13 cellular contexts compared by ENCODE assay signal in the genomic region with DNA sequence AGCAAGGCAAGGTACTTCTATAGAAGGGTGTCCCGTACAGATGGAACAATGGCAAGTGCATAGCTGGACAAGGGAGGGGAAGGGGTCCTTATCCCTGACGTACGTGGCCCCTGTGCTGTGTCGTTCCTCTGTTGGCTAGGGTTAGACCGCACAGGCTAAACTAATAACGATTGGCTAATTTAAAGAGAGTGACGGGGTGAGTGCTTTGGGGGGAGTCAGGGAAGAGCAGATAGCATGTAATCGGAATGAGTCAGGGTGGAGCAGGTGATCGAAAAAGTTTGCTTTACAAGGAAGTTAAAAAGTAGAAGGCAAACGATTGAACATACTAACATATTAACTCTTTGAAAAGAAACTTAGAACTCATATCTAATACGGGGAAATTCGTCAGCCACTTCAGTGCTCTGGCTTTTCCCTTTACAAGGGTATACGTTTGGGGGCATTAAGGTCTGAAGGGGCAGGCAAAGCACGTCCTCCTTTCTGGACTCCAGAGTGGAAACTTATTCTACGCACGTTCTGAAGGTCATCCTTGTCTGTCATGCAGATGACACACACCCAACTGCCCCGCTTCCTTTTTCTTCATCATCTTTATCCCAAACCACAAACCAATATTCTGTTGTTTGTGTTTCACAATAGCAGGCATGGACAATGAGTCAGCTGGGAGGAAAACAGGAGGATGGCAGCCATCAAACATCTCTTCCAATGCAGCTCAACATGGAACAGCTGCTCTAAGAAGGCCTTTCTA. TPM values are rescaled to one million over a fixed set of nuclear protein-coding genes. Genes with fewer than 3 reads are reported as not detected.
DNase-seq lines count a peak whose midpoint lies in the region; TF ChIP-seq lines count a peak whose summit lies in the region.
"Had no signal": no experiment of that assay in that cellular context is flagged by ENCODE, and none has a peak within 500 bp of the region (broad histone marks: within the 10 kb centered on the region; RNA-seq: fewer than 3 reads in every experiment).

No MANE protein-coding gene starts in this region.

- H3K36me3 ChIP-seq in adipocyte (ENCODE audit: control insufficient read depth, insufficient read depth, low read length, severe bottlenecking) (no peaks in the 10 kb centered on the region), sigmoid colon (no peaks in the 10 kb centered on the region)
- H3K36me3 ChIP-seq in CD4-positive, alpha-beta memory T cell (ENCODE audit: insufficient read depth, low read length), result no peaks in the 10 kb centered on the region
- H3K36me3 ChIP-seq: right atrium auricular region had no signal

- intact Hi-C loops in sigmoid colon (cut with DNase I), result no loop called here
- intact Hi-C loops in CD4-positive, alpha-beta memory T cell (cut with micrococcal nuclease), result no loop called here

- TF ChIP-seq CTCF in sigmoid colon (IDR thresholded peaks at IDR 0.05), result no peak

- POLR2A ChIA-PET in CD4-positive, alpha-beta memory T cell (lab: Charles Lee; ENCODE audit: partially characterized antibody), result no interaction called here

- TF ChIP-seq POLR2A in sigmoid colon (IDR thresholded peaks at IDR 0.05), result no peak

- H3K4me3 ChIP-seq in adipocyte (ENCODE audit: low read length) (no peak overlapping the region), sigmoid colon (no peak overlapping the region)
- H3K4me3 ChIP-seq in CD4-positive, alpha-beta memory T cell (ENCODE audit: low read length in 2 of 2), result no peak overlapping the region
- H3K4me3 ChIP-seq: right atrium auricular region had no signal

- 86 to 89% methylated on average over 17 of the region's 17 CpGs for WGBS in sigmoid colon, 2 donors

- no peaks in the 10 kb centered on the region for H3K36me3 Mint-ChIP-seq in CD4-positive, alpha-beta memory T cell
- H3K36me3 Mint-ChIP-seq: brain, natural killer cell had no signal

- peaks cover 0 to 3% of the 10 kb centered on the region in 2 donors for H3K27me3 Mint-ChIP-seq in CD4-positive, alpha-beta memory T cell
- H3K27me3 Mint-ChIP-seq: brain had no signal

- H3K4me3 Mint-ChIP-seq in CD4-positive, alpha-beta memory T cell, result no peak overlapping the region
- H3K4me3 Mint-ChIP-seq: brain, natural killer cell had no signal

- H3K27me3 ChIP-seq in adipocyte (replicated peaks; ENCODE audit: control insufficient read depth, insufficient read depth, low read length) (no peaks in the 10 kb centered on the region), sigmoid colon (no peaks in the 10 kb centered on the region)
- H3K27me3 ChIP-seq in CD4-positive, alpha-beta memory T cell (ENCODE audit: insufficient read depth, low read length), result no peaks in the 10 kb centered on the region
- H3K27me3 ChIP-seq: right atrium auricular region had no signal

- TF ChIP-seq EP300 in sigmoid colon (IDR thresholded peaks at IDR 0.05), result no peak

- no peak overlapping the region for H3K27ac ChIP-seq in sigmoid colon
- no peak overlapping the region for H3K27ac ChIP-seq in CD4-positive, alpha-beta memory T cell (ENCODE audit: low read depth, low read length)
- H3K27ac ChIP-seq: right atrium auricular region had no signal

- H3K27ac Mint-ChIP-seq in CD4-positive, alpha-beta memory T cell, result no peak overlapping the region
- H3K27ac Mint-ChIP-seq: brain, natural killer cell had no signal

- H3K9me3 ChIP-seq in adipocyte (ENCODE audit: control insufficient read depth, low read length), result peaks cover 12% of the 10 kb centered on the region
- H3K9me3 ChIP-seq in sigmoid colon, result peaks cover 0 to 6% (median 3%) of the 10 kb centered on the region in 4 donors
- H3K9me3 ChIP-seq in CD4-positive, alpha-beta memory T cell (ENCODE audit: control insufficient read depth in 1 of 2, low read length in 2 of 2), result no peaks in the 10 kb centered on the region

- peaks cover 3 to 15% (median 11%) of the 10 kb centered on the region in 8 donors for H3K9me3 Mint-ChIP-seq in CD4-positive, alpha-beta memory T cell

- H3K9ac ChIP-seq in adipocyte (ENCODE audit: low read length), result no peak overlapping the region

- H3K4me1 ChIP-seq in adipocyte (ENCODE audit: control insufficient read depth, insufficient read depth, low read length), result no peaks in the 10 kb centered on the region
- H3K4me1 ChIP-seq in sigmoid colon, result no peaks in the 10 kb centered on the region
- no peaks in the 10 kb centered on the region for H3K4me1 ChIP-seq in CD4-positive, alpha-beta memory T cell (ENCODE audit: insufficient read depth, low read length)
- H3K4me1 ChIP-seq: right atrium auricular region had no signal

- H3K4me1 Mint-ChIP-seq in CD4-positive, alpha-beta memory T cell, result peaks cover 1 to 5% (median 4%) of the 10 kb centered on the region in 4 donors
- H3K4me1 Mint-ChIP-seq: brain, natural killer cell had no signal

- DNase-seq in GM04504 (ENCODE audit: low read depth) (peak; percentile 24), MV-4-11 (lab: John Stamatoyannopoulos, UW) (peak; percentile 96), adipocyte (ENCODE audit: low read depth) (peak; percentile 19), sigmoid colon (peak; percentile 18), NCI-H1417 (lab: John Stamatoyannopoulos, UW) (no peak), cerebellar nuclear complex (lab: John Stamatoyannopoulos, UW) (no peak)
- DNase-seq in CD4-positive, alpha-beta memory T cell, result no peak
- DNase-seq: COR-L47, IMR-90, natural killer cell, NCI-H2029 had no signal

- CTCF ChIA-PET in CD4-positive, alpha-beta memory T cell (lab: Charles Lee; ENCODE audit: partially characterized antibody), result no interaction called here

RNA-seq across cellular contexts. Expression of gene CRLF2, which starts 10.2 kb away (rescaled TPM):
- 1 to 10 TPM in 1 of 4 donors, under 1 TPM in 2, not detected in 1; 0.41 to 1.1 (median 0.71) TPM for total RNA-seq in sigmoid colon
- polyA plus RNA-seq in sigmoid colon, result under 1 TPM in 1 of 3 donors, not detected in 2; 0.77 TPM
- under 1 TPM; 0.19 to 0.38 TPM for total RNA-seq in CD4-positive, alpha-beta memory T cell
- polyA plus RNA-seq in CD4-positive, alpha-beta memory T cell, result not detected
- total RNA-seq: IMR-90, right atrium auricular region had no signal
- polyA plus RNA-seq: IMR-90 had no signal

RNA-seq across cellular contexts. Expression of gene CSF2RA, which starts 45.9 kb away (rescaled TPM):
- 1 to 10 TPM; 3.4 to 8.6 (median 5.7) TPM for total RNA-seq in sigmoid colon
- 10 to 100 TPM in 1 of 3 donors, 1 to 10 TPM in 2; 4.2 to 14.1 (median 9.4) TPM for polyA plus RNA-seq in sigmoid colon
- total RNA-seq in CD4-positive, alpha-beta memory T cell, result 1 to 10 TPM in 1 of 2 experiments, under 1 TPM in 1; 0.69 to 1.4 TPM
- under 1 TPM in 1 of 2 donors, not detected in 1; 0.79 TPM for polyA plus RNA-seq in CD4-positive, alpha-beta memory T cell
- total RNA-seq: IMR-90 had no signal
- polyA plus RNA-seq: IMR-90 had no signal

Comparison
In these comparisons a context has a peak if more than half of its experiments do, and no peak if none do; other contexts are left out.
1. DNase-seq: peak in GM04504 (single experiment), MV-4-11 (single experiment), adipocyte (single experiment) and sigmoid colon (single experiment); none in NCI-H1417 (0 of 3), cerebellar nuclear complex (0 of 2) and CD4-positive, alpha-beta memory T cell (0 of 5).